ENCODE assay signal across 37 cellular contexts in the genomic region with DNA sequence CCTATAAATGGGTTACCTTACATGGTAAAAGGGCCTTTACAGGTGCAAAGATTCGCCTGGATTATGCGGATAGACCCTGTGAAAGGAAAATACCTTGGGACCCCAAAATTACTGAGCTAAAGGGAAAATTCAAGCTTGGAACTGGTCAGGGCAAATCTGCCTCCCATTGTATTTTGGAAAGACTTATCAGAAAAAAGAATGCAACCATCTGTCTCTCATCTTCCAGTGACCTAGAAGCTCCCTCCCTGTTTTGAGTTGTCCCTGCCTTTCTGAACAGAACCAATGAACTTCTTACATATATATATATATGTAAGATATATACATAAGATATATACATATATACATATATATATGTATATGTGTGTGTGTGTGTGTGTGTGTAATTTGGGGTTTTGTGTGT.
"Had no signal": no experiment of that assay in that cellular context is flagged by ENCODE, and none has a peak within 500 bp of the region (broad histone marks: within the 10 kb centered on the region; RNA-seq: fewer than 3 reads in every experiment).

No MANE protein-coding gene starts in this region.

- H3K27ac Mint-ChIP-seq: activated naive CD4-positive, alpha-beta T cell treated with anti-CD3 and anti-CD28 coated beads for 36 hours; activated naive CD4-positive, alpha-beta T cell treated with anti-CD3 and anti-CD28 coated beads, Interleukin-2, amount 50 U/mL, for 24 hours; activated naive CD4-positive, alpha-beta T cell treated with anti-CD3 and anti-CD28 coated beads, Interleukin-2, amount 50 U/mL, for 72 hours; activated naive CD8-positive, alpha-beta T cell; activated naive CD8-positive, alpha-beta T cell treated with anti-CD3 and anti-CD28 coated beads for 36 hours; activated naive CD8-positive, alpha-beta T cell treated with anti-CD3 and anti-CD28 coated beads, Interleukin-2, amount 10 ng/mL, durations not matched to agents 7 days and 5 days; activated naive CD8-positive, alpha-beta T cell treated with anti-CD3 and anti-CD28 coated beads, Interleukin-2, amount 50 U/mL, for 24 hours; activated T-cell treated with anti-CD3 and anti-CD28 coated beads, Interleukin-2, amount 50 U/mL, for 24 hours; activated T-cell treated with anti-CD3 and anti-CD28 coated beads, Interleukin-2, amount 50 U/mL, for 72 hours; activated T-helper 1 cell treated with anti-CD3 and anti-CD28 coated beads, Interleukin-12 subunit alpha, Interleukin-12 subunit beta, Interleukin-2, Interleukin-4 antibody, amounts not matched to agents 30 ng/mL and 10 ng/mL and 1 ng/mL, durations not matched to agents 14 hours and 24 hours and 36 hours; activated T-helper 17 cell treated with anti-CD3 and anti-CD28 coated beads, Interleukin-2, amount 50 U/mL, for 72 hours; activated T-helper 2 cell treated with anti-CD3 and anti-CD28 coated beads, Interferon-gamma antibody, Interleukin-2, Interleukin-4, amounts not matched to agents 10 μg/mL and 5 μg/mL and 100 μg/mL, durations not matched to agents 14 hours and 24 hours and 36 hours; brain had no signal

- DNase-seq: activated effector memory CD4-positive, alpha-beta T cell treated with anti-CD3 and anti-CD28 coated beads, Interleukin-2, amount 50 U/mL, for 16 hours; activated effector memory CD4-positive, alpha-beta T cell treated with Interleukin-2 at 50 U/mL for 16 hours; activated gamma-delta T cell; activated gamma-delta T cell treated with Interleukin-2 at 50 U/mL for 16 hours; activated naive CD4-positive, alpha-beta T cell; activated naive CD4-positive, alpha-beta T cell treated with anti-CD3 and anti-CD28 coated beads for 36 hours; activated naive CD4-positive, alpha-beta T cell treated with anti-CD3 and anti-CD28 coated beads, Interleukin-2, amount 10 ng/mL, durations not matched to agents 7 days and 5 days; activated naive CD4-positive, alpha-beta T cell treated with anti-CD3 and anti-CD28 coated beads, Interleukin-2, amount 50 U/mL, for 16 hours; activated naive CD4-positive, alpha-beta T cell treated with Interleukin-2 at 50 U/mL for 16 hours; activated naive CD8-positive, alpha-beta T cell treated with anti-CD3 and anti-CD28 coated beads for 36 hours; activated naive CD8-positive, alpha-beta T cell treated with anti-CD3 and anti-CD28 coated beads, Interleukin-2, amount 10 ng/mL, durations not matched to agents 7 days and 5 days; activated naive CD8-positive, alpha-beta T cell treated with anti-CD3 and anti-CD28 coated beads, Interleukin-2, amount 50 U/mL, for 24 hours; activated T-cell treated with anti-CD3 and anti-CD28 coated beads, Interleukin-2, amount 50 U/mL, for 1 hour; activated T-cell treated with anti-CD3 and anti-CD28 coated beads, Interleukin-2, amount 50 U/mL, for 24 hours; activated T-cell treated with anti-CD3 and anti-CD28 coated beads, Interleukin-2, amount 50 U/mL, for 4 hours; activated T-cell treated with anti-CD3 and anti-CD28 coated beads, Interleukin-2, amount 50 U/mL, for 48 hours; activated T-cell treated with anti-CD3 and anti-CD28 coated beads, Interleukin-2, amount 50 U/mL, for 72 hours; adrenal gland; amniotic stem cell; amygdala; anterior cingulate cortex; aorta; body of pancreas; brain microvascular endothelial cell; central memory CD4-positive, alpha-beta T cell; cerebellar nuclear complex had no signal

- H3K9me3 ChIP-seq: adrenal gland, ascending aorta, body of pancreas had no signal

- ATAC-seq: activated naive CD4-positive, alpha-beta T cell treated with anti-CD3 and anti-CD28 coated beads, Interleukin-2, amount 50 U/mL, for 72 hours; activated naive CD8-positive, alpha-beta T cell treated with anti-CD3 and anti-CD28 coated beads, Interleukin-2, amount 50 U/mL, for 24 hours; activated T-cell treated with anti-CD3 and anti-CD28 coated beads, Interleukin-2, amount 50 U/mL, for 4 hours; activated T-cell treated with anti-CD3 and anti-CD28 coated beads, Interleukin-2, amount 50 U/mL, for 72 hours; activated T-helper 17 cell treated with anti-CD3 and anti-CD28 coated beads, Interleukin-2, amount 50 U/mL, for 72 hours; body of pancreas had no signal

- H3K27ac ChIP-seq: adrenal gland, ascending aorta, body of pancreas, brain microvascular endothelial cell, breast epithelium, cardiac muscle cell had no signal

- H3K27me3 ChIP-seq: adrenal gland, ascending aorta, body of pancreas, brain microvascular endothelial cell, breast epithelium, cardiac muscle cell had no signal

- H3K4me1 Mint-ChIP-seq: activated naive CD4-positive, alpha-beta T cell treated with anti-CD3 and anti-CD28 coated beads, Interleukin-2, amount 10 ng/mL, durations not matched to agents 7 days and 5 days; activated naive CD4-positive, alpha-beta T cell treated with anti-CD3 and anti-CD28 coated beads, Interleukin-2, amount 50 U/mL, for 24 hours; activated naive CD8-positive, alpha-beta T cell treated with anti-CD3 and anti-CD28 coated beads for 36 hours; activated naive CD8-positive, alpha-beta T cell treated with anti-CD3 and anti-CD28 coated beads, Interleukin-2, amount 10 ng/mL, durations not matched to agents 7 days and 5 days; activated naive CD8-positive, alpha-beta T cell treated with anti-CD3 and anti-CD28 coated beads, Interleukin-2, amount 50 U/mL, for 24 hours; activated T-helper 17 cell treated with anti-CD3 and anti-CD28 coated beads, Interleukin-2, amount 50 U/mL, for 72 hours; central memory CD8-positive, alpha-beta T cell had no signal

- H3K4me3 Mint-ChIP-seq: activated naive CD4-positive, alpha-beta T cell treated with anti-CD3 and anti-CD28 coated beads for 36 hours; activated naive CD4-positive, alpha-beta T cell treated with anti-CD3 and anti-CD28 coated beads, Interleukin-2, amount 10 ng/mL, durations not matched to agents 7 days and 5 days; activated naive CD4-positive, alpha-beta T cell treated with anti-CD3 and anti-CD28 coated beads, Interleukin-2, amount 50 U/mL, for 24 hours; activated naive CD8-positive, alpha-beta T cell; activated naive CD8-positive, alpha-beta T cell treated with anti-CD3 and anti-CD28 coated beads for 36 hours; activated naive CD8-positive, alpha-beta T cell treated with anti-CD3 and anti-CD28 coated beads, Interleukin-2, amount 10 ng/mL, durations not matched to agents 7 days and 5 days; activated naive CD8-positive, alpha-beta T cell treated with anti-CD3 and anti-CD28 coated beads, Interleukin-2, amount 50 U/mL, for 24 hours; activated T-cell treated with anti-CD3 and anti-CD28 coated beads, Interleukin-2, amount 50 U/mL, for 24 hours; activated T-cell treated with anti-CD3 and anti-CD28 coated beads, Interleukin-2, amount 50 U/mL, for 4 hours; activated T-cell treated with anti-CD3 and anti-CD28 coated beads, Interleukin-2, amount 50 U/mL, for 72 hours; activated T-helper 1 cell treated with anti-CD3 and anti-CD28 coated beads, Interleukin-12 subunit alpha, Interleukin-12 subunit beta, Interleukin-2, Interleukin-4 antibody, amounts not matched to agents 30 ng/mL and 10 ng/mL and 1 ng/mL, durations not matched to agents 14 hours and 24 hours and 36 hours; activated T-helper 17 cell treated with anti-CD3 and anti-CD28 coated beads, Interleukin-2, amount 50 U/mL, for 72 hours; brain; central memory CD8-positive, alpha-beta T cell had no signal

- H3K36me3 Mint-ChIP-seq: activated naive CD4-positive, alpha-beta T cell treated with anti-CD3 and anti-CD28 coated beads, Interleukin-2, amount 10 ng/mL, durations not matched to agents 7 days and 5 days; activated naive CD4-positive, alpha-beta T cell treated with anti-CD3 and anti-CD28 coated beads, Interleukin-2, amount 50 U/mL, for 24 hours; activated naive CD4-positive, alpha-beta T cell treated with anti-CD3 and anti-CD28 coated beads, Interleukin-2, amount 50 U/mL, for 72 hours; activated naive CD8-positive, alpha-beta T cell; activated naive CD8-positive, alpha-beta T cell treated with anti-CD3 and anti-CD28 coated beads for 36 hours; activated naive CD8-positive, alpha-beta T cell treated with anti-CD3 and anti-CD28 coated beads, Interleukin-2, amount 10 ng/mL, durations not matched to agents 7 days and 5 days; brain had no signal

- H3K9me3 Mint-ChIP-seq: activated naive CD4-positive, alpha-beta T cell treated with anti-CD3 and anti-CD28 coated beads, Interleukin-2, amount 50 U/mL, for 24 hours; brain had no signal

- H3K27me3 Mint-ChIP-seq: activated naive CD4-positive, alpha-beta T cell treated with anti-CD3 and anti-CD28 coated beads, Interleukin-2, amount 10 ng/mL, durations not matched to agents 7 days and 5 days; activated naive CD4-positive, alpha-beta T cell treated with anti-CD3 and anti-CD28 coated beads, Interleukin-2, amount 50 U/mL, for 24 hours; activated naive CD8-positive, alpha-beta T cell; activated naive CD8-positive, alpha-beta T cell treated with anti-CD3 and anti-CD28 coated beads for 36 hours; activated naive CD8-positive, alpha-beta T cell treated with anti-CD3 and anti-CD28 coated beads, Interleukin-2, amount 10 ng/mL, durations not matched to agents 7 days and 5 days; activated T-cell treated with anti-CD3 and anti-CD28 coated beads, Interleukin-2, amount 50 U/mL, for 24 hours; brain; central memory CD8-positive, alpha-beta T cell had no signal
